13 cellular contexts compared by ENCODE assay signal in genomic region chr21:15015622-15016471, GRCh38. TPM values are rescaled to one million over a fixed set of nuclear protein-coding genes. Genes with fewer than 3 reads are reported as not detected.
DNase-seq lines count a peak whose midpoint lies in the region; ATAC-seq, FAIRE-seq and TF ChIP-seq lines count a peak whose summit lies in the region.
"Had no signal": no experiment of that assay in that cellular context is flagged by ENCODE, and none has a peak within 500 bp of the region (broad histone marks: within the 10 kb centered on the region; RNA-seq: fewer than 3 reads in every experiment).

No MANE protein-coding gene starts in this region.

- H3K4me1 ChIP-seq in upper lobe of right lung, result peaks cover 4% of the 10 kb centered on the region
- H3K4me1 ChIP-seq: ascending aorta, neural progenitor cell had no signal

- DNase-seq in GM03348 (ENCODE audit: low spot score), result peak; percentile 76
- DNase-seq in RCC 7860 (ENCODE audit: low spot score), result peak; percentile 76
- peak; percentile 93 for DNase-seq in fibroblast of mammary gland (ENCODE audit: low read depth)
- DNase-seq in renal cortical epithelial cell (ENCODE audit: low read depth), result peak; percentile 60
- DNase-seq in NCI-H82 (lab: John Stamatoyannopoulos, UW), result no peak
- no peak for DNase-seq in NCI-H1436 treated with DMSO at 0.1 percent for 48 hours (lab: John Stamatoyannopoulos, UW)
- no peak for DNase-seq in upper lobe of right lung
- DNase-seq: activated CD4-positive, alpha-beta memory T cell treated with anti-CD3 and anti-CD28 coated beads, Interleukin-2, amount 10 ng/mL, durations not matched to agents 7 days and 5 days; DND-41; NCI-H1105; NCI-H526 treated with DMSO at 0.1 percent for 48 hours had no signal

- H3K9me3 ChIP-seq in upper lobe of right lung, result no peaks in the 10 kb centered on the region
- H3K9me3 ChIP-seq: ascending aorta had no signal

- no peaks in the 10 kb centered on the region for H3K36me3 ChIP-seq in upper lobe of right lung
- H3K36me3 ChIP-seq: ascending aorta, neural progenitor cell had no signal

- no peak overlapping the region for H3K27ac ChIP-seq in upper lobe of right lung
- H3K27ac ChIP-seq: ascending aorta, neural progenitor cell had no signal

- H3K4me3 ChIP-seq in fibroblast of mammary gland (ENCODE audit: control insufficient read depth, low read depth, low read length), result no peak overlapping the region
- H3K4me3 ChIP-seq in upper lobe of right lung, result no peak overlapping the region
- H3K4me3 ChIP-seq: ascending aorta, neural progenitor cell had no signal

- H3K27me3 ChIP-seq in upper lobe of right lung, result no peaks in the 10 kb centered on the region
- H3K27me3 ChIP-seq: ascending aorta, neural progenitor cell had no signal

- ATAC-seq in upper lobe of right lung, result no peak

- TF ChIP-seq CTCF in fibroblast of mammary gland (conservative IDR thresholded peaks at IDR 0.05; ENCODE audit: control insufficient read depth, insufficient read depth, low read depth, low read length), result no peak
- no peak for TF ChIP-seq CTCF in upper lobe of right lung (IDR thresholded peaks at IDR 0.05)

- intact Hi-C loops in upper lobe of right lung (cut with DNase I), result no loop called here

- FAIRE-seq in RCC 7860 (lab: Jason Lieb, UNC), result peak; percentile 87

RNA-seq across cellular contexts. Expression of gene NRIP1, which starts 49.0 kb away (rescaled TPM):
- total RNA-seq in renal cortical epithelial cell (84.6 and 103 TPM in 2 replicates), upper lobe of right lung (45.9 TPM)

Comparison
In these comparisons a context has a peak if more than half of its experiments do, and no peak if none do; other contexts are left out.
1. DNase-seq: peak in GM03348 (single experiment), RCC 7860 (single experiment), fibroblast of mammary gland (single experiment) and renal cortical epithelial cell (single experiment); none in NCI-H82 (single experiment), NCI-H1436 treated with DMSO at 0.1 percent for 48 hours (single experiment) and upper lobe of right lung (single experiment).